1 cellular context compared by ENCODE assay signal in genomic region chr12:114944736-114945135, GRCh38.
TF ChIP-seq lines count a peak whose summit lies in the region.

No MANE protein-coding gene starts in this region.

TF ChIP-seq in liver, 16 proteins besides CTCF, POLR2A, EP300 and RAD21 (continued from another document):
- no peak for TF ChIP-seq ATF3 (IDR thresholded peaks at IDR 0.05)
- TF ChIP-seq RXRA (IDR thresholded peaks at IDR 0.05) = peak; percentile 71 to 82
- TF ChIP-seq NR2F2 (IDR thresholded peaks at IDR 0.05) = no peak
- no peak for TF ChIP-seq GABPA (IDR thresholded peaks at IDR 0.05 in 1 of 2, conservative IDR thresholded peaks at IDR 0.05 in 1 of 2)
- TF ChIP-seq SP1 (IDR thresholded peaks at IDR 0.05) = peak; percentile 58
